In the genomic region with DNA sequence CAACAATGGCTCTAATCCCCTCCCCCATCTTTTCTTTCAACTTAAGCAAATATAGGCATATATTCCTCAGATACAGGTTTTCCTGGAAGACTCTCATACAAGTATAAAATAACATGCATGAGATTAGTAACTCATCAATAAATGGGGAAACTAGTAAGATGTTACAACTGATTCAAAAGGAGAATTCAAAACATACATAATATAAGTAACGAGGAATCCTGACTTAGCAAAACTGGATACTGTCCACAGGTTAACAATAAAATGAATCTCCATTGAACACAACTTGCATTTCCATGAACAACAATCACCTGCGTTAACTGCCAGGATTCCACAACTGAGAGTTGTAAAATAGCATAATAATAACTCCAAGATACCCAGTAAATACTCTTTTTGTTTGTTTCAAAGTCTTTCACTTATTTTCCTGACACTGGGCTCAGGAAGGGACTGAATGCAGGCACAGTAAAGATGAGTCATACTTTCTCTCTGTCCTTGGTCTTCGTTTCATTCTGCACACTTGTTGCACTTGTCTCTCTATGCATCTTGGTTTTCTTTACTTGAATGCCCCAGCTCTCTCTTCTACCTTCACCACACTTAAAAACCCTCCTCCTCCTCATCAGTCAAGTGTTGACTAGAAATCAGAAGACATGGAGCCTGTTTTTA, we compare ENCODE assay signal across 3 cellular contexts.
TF ChIP-seq lines count a peak whose summit lies in the region.

No MANE protein-coding gene starts in this region.

TF ChIP-seq in GM23338, 12 proteins besides CTCF, POLR2A, EP300 and RAD21 (continues in another document):
- TF ChIP-seq EZH2 (IDR thresholded peaks at IDR 0.05; ENCODE audit: low read depth, unreplicated experiment) (no peak), EZH2phosphoT487 (IDR thresholded peaks at IDR 0.05; ENCODE audit: unreplicated experiment) (no peak), JUNB (IDR thresholded peaks at IDR 0.05; ENCODE audit: unreplicated experiment) (no peak)
- TF ChIP-seq, protein P1, sequence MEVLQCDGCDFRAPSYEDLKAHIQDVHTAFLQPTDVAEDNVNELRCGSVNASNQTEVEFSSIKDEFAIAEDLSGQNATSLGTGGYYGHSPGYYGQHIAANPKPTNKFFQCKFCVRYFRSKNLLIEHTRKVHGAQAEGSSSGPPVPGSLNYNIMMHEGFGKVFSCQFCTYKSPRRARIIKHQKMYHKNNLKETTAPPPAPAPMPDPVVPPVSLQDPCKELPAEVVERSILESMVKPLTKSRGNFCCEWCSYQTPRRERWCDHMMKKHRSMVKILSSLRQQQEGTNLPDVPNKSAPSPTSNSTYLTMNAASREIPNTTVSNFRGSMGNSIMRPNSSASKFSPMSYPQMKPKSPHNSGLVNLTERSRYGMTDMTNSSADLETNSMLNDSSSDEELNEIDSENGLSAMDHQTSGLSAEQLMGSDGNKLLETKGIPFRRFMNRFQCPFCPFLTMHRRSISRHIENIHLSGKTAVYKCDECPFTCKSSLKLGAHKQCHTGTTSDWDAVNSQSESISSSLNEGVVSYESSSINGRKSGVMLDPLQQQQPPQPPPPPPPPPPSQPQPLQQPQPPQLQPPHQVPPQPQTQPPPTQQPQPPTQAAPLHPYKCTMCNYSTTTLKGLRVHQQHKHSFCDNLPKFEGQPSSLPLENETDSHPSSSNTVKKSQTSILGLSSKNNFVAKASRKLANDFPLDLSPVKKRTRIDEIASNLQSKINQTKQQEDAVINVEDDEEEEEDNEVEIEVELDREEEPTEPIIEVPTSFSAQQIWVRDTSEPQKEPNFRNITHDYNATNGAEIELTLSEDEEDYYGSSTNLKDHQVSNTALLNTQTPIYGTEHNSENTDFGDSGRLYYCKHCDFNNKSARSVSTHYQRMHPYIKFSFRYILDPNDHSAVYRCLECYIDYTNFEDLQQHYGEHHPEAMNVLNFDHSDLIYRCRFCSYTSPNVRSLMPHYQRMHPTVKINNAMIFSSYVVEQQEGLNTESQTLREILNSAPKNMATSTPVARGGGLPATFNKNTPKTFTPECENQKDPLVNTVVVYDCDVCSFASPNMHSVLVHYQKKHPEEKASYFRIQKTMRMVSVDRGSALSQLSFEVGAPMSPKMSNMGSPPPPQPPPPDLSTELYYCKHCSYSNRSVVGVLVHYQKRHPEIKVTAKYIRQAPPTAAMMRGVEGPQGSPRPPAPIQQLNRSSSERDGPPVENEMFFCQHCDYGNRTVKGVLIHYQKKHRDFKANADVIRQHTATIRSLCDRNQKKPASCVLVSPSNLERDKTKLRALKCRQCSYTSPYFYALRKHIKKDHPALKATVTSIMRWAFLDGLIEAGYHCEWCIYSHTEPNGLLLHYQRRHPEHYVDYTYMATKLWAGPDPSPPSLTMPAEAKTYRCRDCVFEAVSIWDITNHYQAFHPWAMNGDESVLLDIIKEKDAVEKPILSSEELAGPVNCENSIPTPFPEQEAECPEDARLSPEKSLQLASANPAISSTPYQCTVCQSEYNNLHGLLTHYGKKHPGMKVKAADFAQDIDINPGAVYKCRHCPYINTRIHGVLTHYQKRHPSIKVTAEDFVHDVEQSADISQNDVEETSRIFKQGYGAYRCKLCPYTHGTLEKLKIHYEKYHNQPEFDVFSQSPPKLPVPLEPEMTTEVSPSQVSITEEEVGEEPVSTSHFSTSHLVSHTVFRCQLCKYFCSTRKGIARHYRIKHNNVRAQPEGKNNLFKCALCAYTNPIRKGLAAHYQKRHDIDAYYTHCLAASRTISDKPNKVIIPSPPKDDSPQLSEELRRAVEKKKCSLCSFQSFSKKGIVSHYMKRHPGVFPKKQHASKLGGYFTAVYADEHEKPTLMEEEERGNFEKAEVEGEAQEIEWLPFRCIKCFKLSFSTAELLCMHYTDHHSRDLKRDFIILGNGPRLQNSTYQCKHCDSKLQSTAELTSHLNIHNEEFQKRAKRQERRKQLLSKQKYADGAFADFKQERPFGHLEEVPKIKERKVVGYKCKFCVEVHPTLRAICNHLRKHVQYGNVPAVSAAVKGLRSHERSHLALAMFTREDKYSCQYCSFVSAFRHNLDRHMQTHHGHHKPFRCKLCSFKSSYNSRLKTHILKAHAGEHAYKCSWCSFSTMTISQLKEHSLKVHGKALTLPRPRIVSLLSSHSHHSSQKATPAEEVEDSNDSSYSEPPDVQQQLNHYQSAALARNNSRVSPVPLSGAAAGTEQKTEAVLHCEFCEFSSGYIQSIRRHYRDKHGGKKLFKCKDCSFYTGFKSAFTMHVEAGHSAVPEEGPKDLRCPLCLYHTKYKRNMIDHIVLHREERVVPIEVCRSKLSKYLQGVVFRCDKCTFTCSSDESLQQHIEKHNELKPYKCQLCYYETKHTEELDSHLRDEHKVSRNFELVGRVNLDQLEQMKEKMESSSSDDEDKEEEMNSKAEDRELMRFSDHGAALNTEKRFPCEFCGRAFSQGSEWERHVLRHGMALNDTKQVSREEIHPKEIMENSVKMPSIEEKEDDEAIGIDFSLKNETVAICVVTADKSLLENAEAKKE (CRISPR knock-in tag; IDR thresholded peaks at IDR 0.05), result no peak

TF ChIP-seq in IMR-90, 13 proteins besides CTCF, POLR2A, EP300 and RAD21:
- TF ChIP-seq FOS (IDR thresholded peaks at IDR 0.05; ENCODE audit: low read depth, low read length), result peak; percentile 51
- 0 out of 2 replicates have a peak, but pooled peaks have one; percentile 1 for TF ChIP-seq MAFK (IDR thresholded peaks at IDR 0.05; ENCODE audit: low read depth, low read length)
- TF ChIP-seq MXI1 (IDR thresholded peaks at IDR 0.05; ENCODE audit: borderline replicate concordance, low read depth, low read length), result no peak

TF ChIP-seq in H1, 55 proteins besides CTCF, POLR2A, EP300 and RAD21:
- TF ChIP-seq NRF1 (IDR thresholded peaks at IDR 0.05; ENCODE audit: low read depth, low read length) (no peak), JUND (IDR thresholded peaks at IDR 0.05; ENCODE audit: low read length) (0 out of 2 replicates have a peak, but pooled peaks have one; percentile 39), TBP (IDR thresholded peaks at IDR 0.05; ENCODE audit: low read depth, low read length) (no peak), ZNF274 (IDR thresholded peaks at IDR 0.05; ENCODE audit: borderline replicate concordance, extremely low read depth, low read length) (no peak)
